8 cellular contexts compared by ENCODE assay signal in genomic region chr17:64385187-64386083, GRCh38. TPM values are rescaled to one million over a fixed set of nuclear protein-coding genes. Genes with fewer than 3 reads are reported as not detected.
DNase-seq lines count a peak whose midpoint lies in the region; ATAC-seq lines count a peak whose summit lies in the region.

No MANE protein-coding gene starts in this region.

- H3K27ac ChIP-seq in SJSA1: no peak overlapping the region

- peak overlapping the region; percentile 37 for H3K27ac Mint-ChIP-seq in dendritic cell treated with granulocyte-macrophage colony-stimulating factor and Interleukin-4, amounts not matched to agents 40 ng/mL and 50 ng/mL, for 4 days
- H3K27ac Mint-ChIP-seq in natural killer cell treated with Interleukin-12 subunit alpha and Interleukin-12 subunit beta and Interleukin-15 and Interleukin-18, amount 100 ng/mL, for 72 hours: peak overlapping the region; percentile 67 to 97

- 0 out of 2 replicates have a peak, but pooled peaks cover 2% of the 10 kb centered on the region for H3K9me3 ChIP-seq in SJSA1 (replicated peaks)

- peaks cover 19% of the 10 kb centered on the region for H3K4me1 ChIP-seq in SJSA1 (replicated peaks)

- intact Hi-C loops in dendritic cell treated with granulocyte-macrophage colony-stimulating factor and Interleukin-4, amounts not matched to agents 40 ng/mL and 50 ng/mL, for 4 days (cut with micrococcal nuclease): no loop called here

- H3K36me3 ChIP-seq in SJSA1: no peaks in the 10 kb centered on the region

- no peaks in the 10 kb centered on the region for H3K9me3 Mint-ChIP-seq in dendritic cell treated with granulocyte-macrophage colony-stimulating factor and Interleukin-4, amounts not matched to agents 40 ng/mL and 50 ng/mL, for 4 days
- H3K9me3 Mint-ChIP-seq in natural killer cell treated with Interleukin-12 subunit alpha and Interleukin-12 subunit beta and Interleukin-15 and Interleukin-18, amount 100 ng/mL, for 72 hours: no peaks in the 10 kb centered on the region

- 0 out of 2 replicates have a peak, but pooled peaks cover 3% of the 10 kb centered on the region for H3K27me3 ChIP-seq in SJSA1 (replicated peaks)

- H3K4me1 Mint-ChIP-seq in dendritic cell treated with granulocyte-macrophage colony-stimulating factor and Interleukin-4, amounts not matched to agents 40 ng/mL and 50 ng/mL, for 4 days (ENCODE audit: low read depth): peaks cover 82% of the 10 kb centered on the region
- peaks cover 47 to 63% of the 10 kb centered on the region in 2 donors for H3K4me1 Mint-ChIP-seq in natural killer cell treated with Interleukin-12 subunit alpha and Interleukin-12 subunit beta and Interleukin-15 and Interleukin-18, amount 100 ng/mL, for 72 hours (ENCODE audit: low read depth in 2 of 2)

- DNase-seq in SJSA1 (ENCODE audit: low read depth in 1 of 2, low spot score in 2 of 2) (peak; percentile 57 to 69), ureter (ENCODE audit: low spot score) (peak; percentile 57)
- peak; percentile 91 for DNase-seq in natural killer cell treated with Interleukin-12 subunit alpha and Interleukin-12 subunit beta and Interleukin-15 and Interleukin-18, amount 100 ng/mL, for 72 hours (ENCODE audit: low spot score)

- no peak overlapping the region for H3K4me3 ChIP-seq in SJSA1

- no peaks in the 10 kb centered on the region for H3K27me3 Mint-ChIP-seq in dendritic cell treated with granulocyte-macrophage colony-stimulating factor and Interleukin-4, amounts not matched to agents 40 ng/mL and 50 ng/mL, for 4 days
- peaks cover 0 to 8% of the 10 kb centered on the region in 2 donors for H3K27me3 Mint-ChIP-seq in natural killer cell treated with Interleukin-12 subunit alpha and Interleukin-12 subunit beta and Interleukin-15 and Interleukin-18, amount 100 ng/mL, for 72 hours

- peaks cover 74% of the 10 kb centered on the region for H3K36me3 Mint-ChIP-seq in dendritic cell treated with granulocyte-macrophage colony-stimulating factor and Interleukin-4, amounts not matched to agents 40 ng/mL and 50 ng/mL, for 4 days (ENCODE audit: low read depth)
- H3K36me3 Mint-ChIP-seq in natural killer cell treated with Interleukin-12 subunit alpha and Interleukin-12 subunit beta and Interleukin-15 and Interleukin-18, amount 100 ng/mL, for 72 hours: no peaks in the 10 kb centered on the region

- no peak overlapping the region for H3K4me3 Mint-ChIP-seq in dendritic cell treated with granulocyte-macrophage colony-stimulating factor and Interleukin-4, amounts not matched to agents 40 ng/mL and 50 ng/mL, for 4 days
- peak overlapping the region; percentile 81 for H3K4me3 Mint-ChIP-seq in natural killer cell treated with Interleukin-12 subunit alpha and Interleukin-12 subunit beta and Interleukin-15 and Interleukin-18, amount 100 ng/mL, for 72 hours

- peak; percentile 62 for ATAC-seq in GM21381 (IDR thresholded peaks at IDR 0.05; ENCODE audit: unreplicated experiment)
- peak; percentile 94 to 95 for ATAC-seq in natural killer cell treated with Interleukin-12 subunit alpha and Interleukin-12 subunit beta and Interleukin-15 and Interleukin-18, amount 100 ng/mL, for 72 hours
- ATAC-seq in HG02884 (IDR thresholded peaks at IDR 0.05; ENCODE audit: unreplicated experiment): no peak
- no peak for ATAC-seq in HG02798 (IDR thresholded peaks at IDR 0.05; ENCODE audit: poor library complexity, unreplicated experiment)
- ATAC-seq in GM18873 (IDR thresholded peaks at IDR 0.05; ENCODE audit: low FRiP score, unreplicated experiment): no peak

RNA-seq across cellular contexts. Expression of gene PECAM1, which starts 5.2 kb away (rescaled TPM):
- total RNA-seq in SJSA1 (2014; rRNA removed; shearing (Covaris generic)): not detected in 2 replicates
- total RNA-seq in natural killer cell treated with Interleukin-12 subunit alpha and Interleukin-12 subunit beta and Interleukin-15 and Interleukin-18, amount 100 ng/mL, for 72 hours: 10 to 100 TPM in 1 of 2 donors, 1 to 10 TPM in 1; 8.1 to 17.1 TPM
- 204 TPM for total RNA-seq in ureter

Comparison
In these comparisons a context has a peak if more than half of its experiments do, and no peak if none do; other contexts are left out.
1. ATAC-seq: peak in GM21381 (single experiment) and natural killer cell treated with Interleukin-12 subunit alpha and Interleukin-12 subunit beta and Interleukin-15 and Interleukin-18, amount 100 ng/mL, for 72 hours (2 of 2); none in HG02884 (single experiment), HG02798 (single experiment) and GM18873 (single experiment).
2. RNA of gene PECAM1, which starts 5.2 kb away (total RNA-seq): 204 TPM in ureter (single experiment); 8.1 to 17.1 TPM in natural killer cell treated with Interleukin-12 subunit alpha and Interleukin-12 subunit beta and Interleukin-15 and Interleukin-18, amount 100 ng/mL, for 72 hours and not detected in SJSA1; every median in the first group is over 10 times any median in the second.
3. Peak in every context shown above with its lines, with median percentiles within 50 percentile points of each other: DNase-seq.